In genomic region chr11:44627911-44628729, GRCh38 we compare ENCODE assay signal across 8 cellular contexts.
DNase-seq lines count a peak whose midpoint lies in the region; ATAC-seq and TF ChIP-seq lines count a peak whose summit lies in the region.

No MANE protein-coding gene starts in this region.

- peaks cover 0 to 7% (median 0%) of the 10 kb centered on the region in 11 experiments; a peak in 1 of 22 replicates for H4K20me1 ChIP-seq in BLaER1 treated with 17β-estradiol and CSF1 and Interleukin-3, amounts not matched to agents 10 nM and 100 nM

- H3K9me3 ChIP-seq in BLaER1 treated with 17β-estradiol and CSF1 and Interleukin-3, amounts not matched to agents 10 nM and 100 nM (replicated peaks in 1 of 11) = peaks cover 0 to 14% (median 0%) of the 10 kb centered on the region in 11 experiments; a peak in 4 of 22 replicates

- peak overlapping the region in 8 of 11 experiments; percentile 25 to 92 (median 54); a peak in 15 of 22 replicates for H3K4me2 ChIP-seq in BLaER1 treated with 17β-estradiol and CSF1 and Interleukin-3, amounts not matched to agents 10 nM and 100 nM

- no peak for TF ChIP-seq CTCF in foreskin keratinocyte (conservative IDR thresholded peaks at IDR 0.05)

- H3K4me1 Mint-ChIP-seq in IgD-negative memory B cell = peaks cover 17 to 24% (median 19%) of the 10 kb centered on the region in 3 donors
- H3K4me1 Mint-ChIP-seq in immature natural killer cell = no peaks in the 10 kb centered on the region

- 0 out of 22 replicates have a peak overlapping the region, but pooled peaks of 1 of the 11 experiments have one; percentile 14 for H3K9ac ChIP-seq in BLaER1 treated with 17β-estradiol and CSF1 and Interleukin-3, amounts not matched to agents 10 nM and 100 nM

- peak; percentile 98 for DNase-seq in cerebellar cortex (ENCODE audit: low spot score)
- peak; percentile 81 for DNase-seq in middle frontal gyrus (ENCODE audit: extremely low spot score, low spot score)
- DNase-seq in immature natural killer cell = no peak
- no peak for DNase-seq in foreskin keratinocyte

- H3K4me3 Mint-ChIP-seq in IgD-negative memory B cell (no peak overlapping the region), immature natural killer cell (no peak overlapping the region)

- H3K27me3 ChIP-seq in BLaER1 treated with 17β-estradiol and CSF1 and Interleukin-3, amounts not matched to agents 10 nM and 100 nM = peaks cover 0 to 6% (median 0%) of the 10 kb centered on the region in 11 experiments; a peak in 1 of 22 replicates
- peaks cover 20% of the 10 kb centered on the region for H3K27me3 ChIP-seq in foreskin keratinocyte

- H3K4me3 ChIP-seq in BLaER1 treated with 17β-estradiol and CSF1 and Interleukin-3, amounts not matched to agents 10 nM and 100 nM = no peak overlapping the region

- H3K36me3 Mint-ChIP-seq in IgD-negative memory B cell (peaks cover 10% of the 10 kb centered on the region), immature natural killer cell (no peaks in the 10 kb centered on the region)

- no peaks in the 10 kb centered on the region; a peak in 1 of 22 replicates for H3K36me3 ChIP-seq in BLaER1 treated with 17β-estradiol and CSF1 and Interleukin-3, amounts not matched to agents 10 nM and 100 nM

- peaks cover 1% of the 10 kb centered on the region for H3K27me3 Mint-ChIP-seq in IgD-negative memory B cell
- peaks cover 0 to 10% (median 7%) of the 10 kb centered on the region in 3 donors for H3K27me3 Mint-ChIP-seq in immature natural killer cell (ENCODE audit: low read depth in 3 of 3)

- 0 out of 22 replicates have a peak overlapping the region, but pooled peaks of 1 of the 11 experiments have one; percentile 27 for H3K27ac ChIP-seq in BLaER1 treated with 17β-estradiol and CSF1 and Interleukin-3, amounts not matched to agents 10 nM and 100 nM
- no peak overlapping the region for H3K27ac ChIP-seq in foreskin keratinocyte

- ATAC-seq in GM19328 (IDR thresholded peaks at IDR 0.05; ENCODE audit: unreplicated experiment) = peak; percentile 66
- no peak for ATAC-seq in HG02763 (IDR thresholded peaks at IDR 0.05; ENCODE audit: unreplicated experiment)
- ATAC-seq in foreskin keratinocyte = no peak

- H3K27ac Mint-ChIP-seq in IgD-negative memory B cell (peak overlapping the region in 2 of 3 donors; percentile 26 to 40), immature natural killer cell (no peak overlapping the region)

- peaks cover 0 to 3% (median 0%) of the 10 kb centered on the region in 3 donors for H3K9me3 Mint-ChIP-seq in IgD-negative memory B cell
- H3K9me3 Mint-ChIP-seq in immature natural killer cell = no peaks in the 10 kb centered on the region

- peaks cover 23 to 73% (median 64%) of the 10 kb centered on the region in 10 experiments for H3K4me1 ChIP-seq in BLaER1 treated with 17β-estradiol and CSF1 and Interleukin-3, amounts not matched to agents 10 nM and 100 nM
- H3K4me1 ChIP-seq in foreskin keratinocyte = no peaks in the 10 kb centered on the region

Comparison
In these comparisons a context has a peak if more than half of its experiments do, and no peak if none do; other contexts are left out.
1. H3K27ac Mint-ChIP-seq: peak in IgD-negative memory B cell (2 of 3); none in immature natural killer cell (0 of 6).
2. DNase-seq: peak in cerebellar cortex (single experiment) and middle frontal gyrus (single experiment); none in immature natural killer cell (0 of 3) and foreskin keratinocyte (0 of 2).